11 cellular contexts compared by ENCODE assay signal in genomic region chr10:63120554-63120953, GRCh38. TPM values are rescaled to one million over a fixed set of nuclear protein-coding genes. Genes with fewer than 3 reads are reported as not detected.
DNase-seq lines count a peak whose midpoint lies in the region; ATAC-seq and TF ChIP-seq lines count a peak whose summit lies in the region.
"Had no signal": no experiment of that assay in that cellular context is flagged by ENCODE, and none has a peak within 500 bp of the region (broad histone marks: within the 10 kb centered on the region; RNA-seq: fewer than 3 reads in every experiment).

No MANE protein-coding gene starts in this region.

- H3K27me3 ChIP-seq in SK-N-SH (ENCODE audit: insufficient read depth): no peaks in the 10 kb centered on the region
- no peaks in the 10 kb centered on the region for H3K27me3 ChIP-seq in neuronal stem cell (ENCODE audit: control insufficient read depth in 3 of 3, insufficient read depth in 3 of 3, low read depth in 1 of 3, low read length in 3 of 3)

- POLR2A ChIA-PET in SK-N-SH (lab: Yijun Ruan, JAX): no interaction called here

- intact Hi-C loops in sciatic nerve (cut with DNase I): no loop called here

- peak overlapping the region in 1 of 2 experiments; percentile 23; a peak in 1 of 4 replicates for H3K27ac ChIP-seq in SK-N-SH (ENCODE audit: low read depth in 2 of 2, low read length in 1 of 2)
- H3K27ac ChIP-seq in neuronal stem cell (replicated peaks; ENCODE audit: low read length): no peak overlapping the region
- H3K27ac ChIP-seq: psoas muscle had no signal

- H3K79me1 ChIP-seq in neuronal stem cell (ENCODE audit: low read depth, low read length): no peaks in the 10 kb centered on the region

- ATAC-seq in sciatic nerve (peak; percentile 19), GM21723 (IDR thresholded peaks at IDR 0.05; ENCODE audit: unreplicated experiment) (no peak)
- ATAC-seq: psoas muscle had no signal

- H3K4ac ChIP-seq in neuronal stem cell (ENCODE audit: low read length): no peak overlapping the region

- H3K9ac ChIP-seq in SK-N-SH (no peak overlapping the region), neuronal stem cell (ENCODE audit: low read depth, low read length, poor library complexity) (no peak overlapping the region)

- DNase-seq in GM04504 (ENCODE audit: low read depth) (peak; percentile 96), SK-N-SH (no peak), glomerular visceral epithelial cell (ENCODE audit: extremely low spot score) (peak; percentile 32), sciatic nerve (ENCODE audit: low spot score) (no peak), SW 1271 (lab: John Stamatoyannopoulos, UW) (no peak), neuronal stem cell (ENCODE audit: low spot score) (no peak)
- DNase-seq in activated CD4-positive, alpha-beta T cell treated with anti-CD3 and anti-CD28 coated beads, Interleukin-2, amount 50 U/mL, for 4 hours: no peak
- DNase-seq: head of caudate nucleus, substantia nigra had no signal

- H3K9me3 ChIP-seq in SK-N-SH: no peaks in the 10 kb centered on the region
- H3K9me3 ChIP-seq in neuronal stem cell (replicated peaks in 1 of 2; ENCODE audit: control insufficient read depth in 2 of 2, insufficient read depth in 1 of 2, low read depth in 1 of 2, low read length in 2 of 2): peaks cover 0 to 15% of the 10 kb centered on the region in 2 donors
- H3K9me3 ChIP-seq: psoas muscle had no signal

- no peak overlapping the region for H4K91ac ChIP-seq in neuronal stem cell (ENCODE audit: low read depth, low read length, poor library complexity)

- CTCF ChIA-PET in SK-N-SH (lab: Yijun Ruan, JAX): no interaction called here

- H4K8ac ChIP-seq in neuronal stem cell (ENCODE audit: low read depth, low read length): no peak overlapping the region

- H2BK120ac ChIP-seq in neuronal stem cell (ENCODE audit: low read depth, low read length): no peak overlapping the region

- no peaks in the 10 kb centered on the region for H3F3A ChIP-seq in SK-N-SH (replicated peaks; ENCODE audit: insufficient read depth)

- TF ChIP-seq RAD21 in SK-N-SH (IDR thresholded peaks at IDR 0.05; ENCODE audit: low read length): no peak

- H3K18ac ChIP-seq in neuronal stem cell (ENCODE audit: low read length): no peak overlapping the region

- H3K4me1 ChIP-seq in SK-N-SH (ENCODE audit: control insufficient read depth in 1 of 2, insufficient read depth in 2 of 2, low read depth in 1 of 2, low read length in 1 of 2) (0 out of 4 replicates have a peak, but pooled peaks cover 0 to 4% of the 10 kb centered on the region in 2 experiments), neuronal stem cell (ENCODE audit: control insufficient read depth in 2 of 2, insufficient read depth in 1 of 2, low read depth in 1 of 2, low read length in 2 of 2) (peaks cover 2 to 5% of the 10 kb centered on the region in 2 donors)

- no peak for TF ChIP-seq CTCF in SK-N-SH (IDR thresholded peaks at IDR 0.05)

- H2AFZ ChIP-seq in SK-N-SH (ENCODE audit: low read depth) (peak overlapping the region; percentile 51; the same call in 1 of the 2 replicates), neuronal stem cell (ENCODE audit: low read length) (no peak overlapping the region)

- H2BK15ac ChIP-seq in neuronal stem cell (ENCODE audit: low read length): no peak overlapping the region

- H3K14ac ChIP-seq in neuronal stem cell (ENCODE audit: low read length): no peak overlapping the region

- no peak overlapping the region for H3K23ac ChIP-seq in neuronal stem cell (ENCODE audit: low read depth, low read length, poor library complexity)

- no peak overlapping the region for H2BK12ac ChIP-seq in neuronal stem cell (ENCODE audit: low read length)

- no peak overlapping the region for H2BK5ac ChIP-seq in neuronal stem cell (ENCODE audit: low read length)

- peak in 1 of 2 experiments; percentile 37; a peak in 1 of 4 replicates for TF ChIP-seq EP300 in SK-N-SH (IDR thresholded peaks at IDR 0.05; ENCODE audit: borderline replicate concordance in 1 of 2, low read depth in 1 of 2, low read length in 1 of 2)

- H3K79me2 ChIP-seq in SK-N-SH (ENCODE audit: insufficient read depth): no peaks in the 10 kb centered on the region

- no peaks in the 10 kb centered on the region for H3K9me2 ChIP-seq in SK-N-SH

- no peak overlapping the region for H2AK5ac ChIP-seq in neuronal stem cell (ENCODE audit: low read depth, low read length)

- H4K20me1 ChIP-seq in SK-N-SH (ENCODE audit: insufficient read depth): no peaks in the 10 kb centered on the region

- H3K4me2 ChIP-seq in SK-N-SH: peak overlapping the region; percentile 23
- no peak overlapping the region for H3K4me2 ChIP-seq in neuronal stem cell (ENCODE audit: insufficient read depth, low read length, poor library complexity, severe bottlenecking)

- H3K4me3 ChIP-seq in SK-N-SH (ENCODE audit: low read depth in 2 of 2, low read length in 1 of 2): no peak overlapping the region
- H3K4me3 ChIP-seq in neuronal stem cell (ENCODE audit: low read length in 2 of 2): no peak overlapping the region
- H3K4me3 ChIP-seq: psoas muscle had no signal

- H3K36me3 ChIP-seq in SK-N-SH (replicated peaks in 1 of 2; ENCODE audit: control insufficient read depth in 1 of 2, insufficient read depth in 2 of 2, low read length in 1 of 2) (no peaks in the 10 kb centered on the region), neuronal stem cell (replicated peaks in 1 of 2; ENCODE audit: control insufficient read depth in 2 of 2, insufficient read depth in 2 of 2, low read length in 2 of 2) (no peaks in the 10 kb centered on the region)

TF ChIP-seq in SK-N-SH, 30 proteins besides CTCF, POLR2A, EP300 and RAD21:
- TF ChIP-seq FOSL2 (IDR thresholded peaks at IDR 0.05; ENCODE audit: borderline replicate concordance, low read depth) (peak; percentile 62; the same call in 1 of the 2 replicates), NFIC (IDR thresholded peaks at IDR 0.05; ENCODE audit: borderline replicate concordance) (peak; percentile 31; the same call in 1 of the 2 replicates), GATA2 (CRISPR knock-in tag; IDR thresholded peaks at IDR 0.05) (no peak), TCF12 (IDR thresholded peaks at IDR 0.05) (peak; percentile 83), JUND (IDR thresholded peaks at IDR 0.05) (peak; percentile 59; the same call in 1 of the 2 replicates), YY1 (IDR thresholded peaks at IDR 0.05; ENCODE audit: low read depth) (no peak), PBX3 (IDR thresholded peaks at IDR 0.05) (peak; percentile 64), TEAD4 (IDR thresholded peaks at IDR 0.05; ENCODE audit: borderline replicate concordance, insufficient read depth) (0 out of 2 replicates have a peak, but pooled peaks have one; percentile 22)
TF ChIP-seq in SK-N-SH: peak in this region for 6.

RNA-seq across cellular contexts. Expression of gene NRBF2, which starts 12.6 kb away (rescaled TPM):
- 8.9 and 13.2 TPM in 2 replicates for polyA plus RNA-seq in SK-N-SH (2012; rRNA removed)
- 15.2 and 16.8 TPM in 2 replicates for polyA plus RNA-seq in SK-N-SH (2012; cell fraction: cytosol; rRNA removed)
- 2.9 and 5.6 TPM in 2 replicates for polyA plus RNA-seq in SK-N-SH (2012; cell fraction: nucleus; rRNA removed)
- total RNA-seq in sciatic nerve: 16.0 TPM
- 23.5 TPM for polyA plus RNA-seq in neuronal stem cell (2013, experiment 1 of 2)
- polyA plus RNA-seq in neuronal stem cell (2013, experiment 2 of 2): 23.4 TPM

Comparison
In these comparisons a context has a peak if more than half of its experiments do, and no peak if none do; other contexts are left out.
1. DNase-seq: peak in GM04504 (single experiment) and glomerular visceral epithelial cell (single experiment); none in SK-N-SH (single experiment), sciatic nerve (single experiment), activated CD4-positive, alpha-beta T cell treated with anti-CD3 and anti-CD28 coated beads, Interleukin-2, amount 50 U/mL, for 4 hours (0 of 2), SW 1271 (0 of 2) and neuronal stem cell (single experiment).